10 cellular contexts compared by ENCODE assay signal in the genomic region with DNA sequence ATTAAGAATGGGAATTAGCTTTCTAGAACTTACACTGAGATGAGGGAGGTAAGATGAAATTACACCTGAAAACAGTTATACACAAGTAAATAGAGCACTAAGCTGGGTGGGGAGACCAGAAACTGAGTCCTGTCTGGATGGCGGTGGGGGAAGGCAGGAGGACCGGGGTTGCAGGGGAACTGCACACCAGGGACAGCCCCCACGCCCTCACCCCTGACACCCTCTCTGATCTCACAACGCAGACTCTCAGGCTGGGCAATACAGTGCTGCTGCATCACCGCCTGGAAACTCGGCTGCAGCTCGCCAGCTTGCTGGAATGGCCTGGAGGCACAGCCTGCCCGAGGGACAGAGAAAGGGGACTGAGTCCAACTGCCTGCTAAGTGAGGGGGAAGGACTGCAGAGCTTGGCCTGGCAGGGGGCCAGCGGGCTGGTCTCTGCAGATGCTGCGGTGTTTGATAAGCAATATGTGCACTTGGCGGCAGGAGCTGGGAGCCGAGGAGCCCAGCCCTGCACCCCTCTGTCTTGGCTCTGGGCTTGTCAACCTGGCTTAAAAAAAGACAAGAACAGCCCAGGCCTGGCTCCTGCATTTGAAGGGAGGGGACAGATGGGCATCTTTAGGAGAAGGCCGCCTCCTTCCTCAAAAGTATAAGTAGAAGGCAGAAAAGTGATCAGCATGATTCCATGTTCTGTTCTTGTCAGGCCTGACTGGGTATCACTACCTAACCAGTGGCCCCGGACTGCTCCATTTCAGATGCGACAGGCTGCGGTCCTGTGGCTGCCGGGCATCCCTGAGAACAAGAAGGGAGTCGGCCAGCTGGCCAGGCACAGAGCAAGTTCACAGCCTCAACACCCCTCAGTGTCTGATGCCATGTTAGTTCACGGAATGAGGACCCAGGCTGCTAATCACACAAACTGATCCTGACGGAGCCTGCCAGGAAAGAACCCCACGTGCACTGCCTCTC. TPM values are rescaled to one million over a fixed set of nuclear protein-coding genes. Genes with fewer than 3 reads are reported as not detected.
A peak's percentile ranks its signal among the peaks of the same experiment; 100 is the strongest.
DNase-seq lines count a peak whose midpoint lies in the region; ATAC-seq and TF ChIP-seq lines count a peak whose summit lies in the region.
"Had no signal": no experiment of that assay in that cellular context is flagged by ENCODE, and none has a peak within 500 bp of the region (broad histone marks: within the 10 kb centered on the region; RNA-seq: fewer than 3 reads in every experiment).

No MANE protein-coding gene starts in this region.

- CTCF ChIA-PET in WTC11 (lab: Charles Lee) = interaction anchor here (0.6 to 5.9 kb wide), 6 partner anchors 17 to 350 kb away, joined by 3 to 36 read pairs (median 6); no protein-coding TSS in a partner anchor

- WGBS in tibial nerve, 2 donors = 43 to 48% methylated on average over 20 to 21 of the region's 21 CpGs

- no peak for TF ChIP-seq EP300 in tibial nerve (IDR thresholded peaks at IDR 0.05)

- H3K9me3 ChIP-seq in tibial nerve = no peaks in the 10 kb centered on the region

- H3K4me1 Mint-ChIP-seq in WTC11 = peaks cover 27% of the 10 kb centered on the region

- H3K36me3 ChIP-seq in tibial nerve = peaks cover 0 to 29% (median 3%) of the 10 kb centered on the region in 3 donors

- H3K4me3 Mint-ChIP-seq in WTC11 = no peak overlapping the region

- no peak for TF ChIP-seq POLR2A in tibial nerve (IDR thresholded peaks at IDR 0.05)

- no peak overlapping the region for H3K4me3 ChIP-seq in tibial nerve

- peaks cover 0 to 14% (median 11%) of the 10 kb centered on the region in 4 donors for H3K4me1 ChIP-seq in tibial nerve

- TF ChIP-seq CTCF in WTC11 (IDR thresholded peaks at IDR 0.05) = no peak
- no peak for TF ChIP-seq CTCF in tibial nerve (IDR thresholded peaks at IDR 0.05)

- POLR2A ChIA-PET in WTC11 (lab: Charles Lee) = interaction anchor here (1.1 kb wide), 1 partner anchor 31 kb away, joined by 3 read pairs; no protein-coding TSS in a partner anchor

- H3K27me3 ChIP-seq in tibial nerve = no peaks in the 10 kb centered on the region

- H3K27ac ChIP-seq in tibial nerve = no peak overlapping the region

- H3K9me3 Mint-ChIP-seq in WTC11 = no peaks in the 10 kb centered on the region

- DNase-seq in NCI-H1436 (lab: John Stamatoyannopoulos, UW) (peak; percentile 33), NCI-H1436 treated with DMSO at 0.1 percent for 48 hours (lab: John Stamatoyannopoulos, UW) (no peak), WTC11 (ENCODE audit: low spot score) (no peak), hippocampal formation (lab: John Stamatoyannopoulos, UW) (peak; percentile 49 to 65), tibial nerve (ENCODE audit: low spot score in 2 of 2) (peak; percentile 36 to 39), NK-92 (lab: John Stamatoyannopoulos, UW; ENCODE audit: unreplicated experiment) (no peak), islet precursor cell (no peak)
- DNase-seq: 8988T, PC-3 had no signal

- ATAC-seq in WTC11 = peak; percentile 46
- ATAC-seq in HG03108 (IDR thresholded peaks at IDR 0.05; ENCODE audit: unreplicated experiment) = no peak
- ATAC-seq: PC-3 had no signal

- H3K36me3 Mint-ChIP-seq in WTC11 = peaks cover 8% of the 10 kb centered on the region; the same call in 1 of the 2 replicates

- H3K27ac Mint-ChIP-seq in WTC11 = peak overlapping the region; percentile 13

- H3K27me3 Mint-ChIP-seq in WTC11 (ENCODE audit: low read depth) = no peaks in the 10 kb centered on the region

TF ChIP-seq in WTC11, 78 proteins besides CTCF, POLR2A, EP300 and RAD21:
- TF ChIP-seq ZMAT4 (CRISPR knock-in tag; IDR thresholded peaks at IDR 0.05) (no peak), FOXP4 (CRISPR knock-in tag; IDR thresholded peaks at IDR 0.05) (no peak), ZBTB43 (CRISPR knock-in tag; IDR thresholded peaks at IDR 0.05) (no peak), FOXJ3 (CRISPR knock-in tag; IDR thresholded peaks at IDR 0.05; ENCODE audit: borderline replicate concordance) (no peak), NR2C2 (CRISPR knock-in tag; IDR thresholded peaks at IDR 0.05) (no peak), TEAD4 (CRISPR knock-in tag; IDR thresholded peaks at IDR 0.05) (no peak), MYBL2 (CRISPR knock-in tag; IDR thresholded peaks at IDR 0.05) (no peak), MXD4 (CRISPR knock-in tag; IDR thresholded peaks at IDR 0.05; ENCODE audit: borderline replicate concordance) (no peak), NFYB (CRISPR knock-in tag; conservative IDR thresholded peaks at IDR 0.05; ENCODE audit: low read depth) (no peak)

RNA-seq across cellular contexts. Expression of gene SPHK1, which starts 30.2 kb away (rescaled TPM):
- 2.5 to 2.9 TPM (median 2.8 TPM) in 3 replicates for total RNA-seq in WTC11 (2021)
- total RNA-seq in tibial nerve = 10 to 100 TPM; 16.7 to 50.1 (median 27.8) TPM

RNA-seq across cellular contexts. Expression of gene UBE2O, which starts 38.3 kb away (rescaled TPM):
- total RNA-seq in WTC11 (2021) (57.1 to 68.9 TPM (median 59.6 TPM) in 3 replicates), tibial nerve (10 to 100 TPM; 16.0 to 38.7 (median 20.7) TPM)

RNA-seq across cellular contexts. Expression of gene AANAT, which starts 52.8 kb away (rescaled TPM):
- total RNA-seq in WTC11 (2021) (0.17 to 0.57 TPM in 2 of 3 replicates, not detected in the other), tibial nerve (not detected)
- total RNA-seq: PC-3 had no signal

Comparison
In these comparisons a context has a peak if more than half of its experiments do, and no peak if none do; other contexts are left out.
1. DNase-seq: peak in NCI-H1436 (single experiment), hippocampal formation (2 of 2) and tibial nerve (2 of 2); none in NCI-H1436 treated with DMSO at 0.1 percent for 48 hours (single experiment), WTC11 (single experiment), NK-92 (single experiment) and islet precursor cell (single experiment).